In genomic region chr19:41551212-41551610, GRCh38 we compare ENCODE assay signal across 17 cellular contexts. TPM values are rescaled to one million over a fixed set of nuclear protein-coding genes. Genes with fewer than 3 reads are reported as not detected.
DNase-seq lines count a peak whose midpoint lies in the region; ATAC-seq lines count a peak whose summit lies in the region.
"Had no signal": no experiment of that assay in that cellular context is flagged by ENCODE, and none has a peak within 500 bp of the region (broad histone marks: within the 10 kb centered on the region; RNA-seq: fewer than 3 reads in every experiment).

No MANE protein-coding gene starts in this region.

- H3K27ac Mint-ChIP-seq in activated naive CD4-positive, alpha-beta T cell treated with anti-CD3 and anti-CD28 coated beads, Interleukin-2, amount 10 ng/mL, durations not matched to agents 7 days and 5 days, result peak overlapping the region; percentile 99
- H3K27ac Mint-ChIP-seq in T-helper 17 cell, result peak overlapping the region; percentile 99
- H3K27ac Mint-ChIP-seq in effector memory CD8-positive, alpha-beta T cell, result peak overlapping the region; percentile 93 to 97

- H3K4me3 Mint-ChIP-seq in activated naive CD4-positive, alpha-beta T cell treated with anti-CD3 and anti-CD28 coated beads, Interleukin-2, amount 10 ng/mL, durations not matched to agents 7 days and 5 days, result peak overlapping the region; percentile 100
- peak overlapping the region; percentile 93 for H3K4me3 Mint-ChIP-seq in T-helper 17 cell
- H3K4me3 Mint-ChIP-seq in effector memory CD8-positive, alpha-beta T cell, result peak overlapping the region; percentile 93 to 95

- 62% methylated on average over 9 of the region's 9 CpGs for WGBS in thymus

- DNase-seq in activated naive CD4-positive, alpha-beta T cell treated with anti-CD3 and anti-CD28 coated beads, Interleukin-2, amount 10 ng/mL, durations not matched to agents 7 days and 5 days, result no peak
- DNase-seq in activated naive CD4-positive, alpha-beta T cell treated with Interleukin-2 at 50 U/mL for 16 hours, result no peak
- DNase-seq in T-helper 17 cell (no peak), NOMO-1 treated with DMSO at 0.1 percent for 48 hours (lab: John Stamatoyannopoulos, UW; ENCODE audit: unreplicated experiment) (no peak), GDM1 (lab: John Stamatoyannopoulos, UW) (no peak)
- no peak for DNase-seq in effector memory CD8-positive, alpha-beta T cell
- DNase-seq: activated effector memory CD4-positive, alpha-beta T cell treated with Interleukin-2 at 50 U/mL for 16 hours; caudate nucleus; NCI-H1417; NCI-H446 treated with DMSO at 0.1 percent for 48 hours; nucleus accumbens; uterus had no signal

- H3K4me1 Mint-ChIP-seq in activated naive CD4-positive, alpha-beta T cell treated with anti-CD3 and anti-CD28 coated beads, Interleukin-2, amount 10 ng/mL, durations not matched to agents 7 days and 5 days, result peaks cover 60% of the 10 kb centered on the region
- peaks cover 60% of the 10 kb centered on the region for H3K4me1 Mint-ChIP-seq in T-helper 17 cell
- peaks cover 61 to 70% of the 10 kb centered on the region in 2 donors for H3K4me1 Mint-ChIP-seq in effector memory CD8-positive, alpha-beta T cell (ENCODE audit: low read depth in 2 of 2)

- H3K4me1 ChIP-seq in thymus (ENCODE audit: control insufficient read depth, insufficient read depth, low read length), result peaks cover 28% of the 10 kb centered on the region
- H3K4me1 ChIP-seq: uterus had no signal

- no peaks in the 10 kb centered on the region for H3K27me3 Mint-ChIP-seq in activated naive CD4-positive, alpha-beta T cell treated with anti-CD3 and anti-CD28 coated beads, Interleukin-2, amount 10 ng/mL, durations not matched to agents 7 days and 5 days
- H3K27me3 Mint-ChIP-seq in T-helper 17 cell, result no peaks in the 10 kb centered on the region
- H3K27me3 Mint-ChIP-seq in effector memory CD8-positive, alpha-beta T cell, result no peaks in the 10 kb centered on the region

- CTCF ChIA-PET in activated naive CD4-positive, alpha-beta T cell treated with anti-CD3 and anti-CD28 coated beads, Interleukin-2, amount 10 ng/mL, durations not matched to agents 7 days and 5 days (lab: Charles Lee), result interaction anchor here (1.8 kb wide), 1 partner anchor 12 kb away, joined by 8 read pairs; no protein-coding TSS in a partner anchor

- H3K27me3 ChIP-seq in thymus (ENCODE audit: control insufficient read depth, insufficient read depth), result no peaks in the 10 kb centered on the region
- H3K27me3 ChIP-seq: hepatocyte, uterus had no signal

- peak overlapping the region; percentile 85 for H3K27ac ChIP-seq in thymus (ENCODE audit: low read depth)
- H3K27ac ChIP-seq: hepatocyte had no signal

- peak overlapping the region; percentile 57 for H3K4me3 ChIP-seq in thymus (ENCODE audit: low read length)
- H3K4me3 ChIP-seq: hepatocyte, uterus had no signal

- H3K9me3 ChIP-seq in T-helper 17 cell (ENCODE audit: control insufficient read depth, low read length, poor library complexity, severe bottlenecking), result no peaks in the 10 kb centered on the region
- H3K9me3 ChIP-seq in thymus (ENCODE audit: control insufficient read depth), result no peaks in the 10 kb centered on the region
- H3K9me3 ChIP-seq: uterus had no signal

- H3K36me3 Mint-ChIP-seq in activated naive CD4-positive, alpha-beta T cell treated with anti-CD3 and anti-CD28 coated beads, Interleukin-2, amount 10 ng/mL, durations not matched to agents 7 days and 5 days, result peaks cover 63% of the 10 kb centered on the region
- peaks cover 18% of the 10 kb centered on the region for H3K36me3 Mint-ChIP-seq in T-helper 17 cell (ENCODE audit: low read depth)
- peaks cover 63% of the 10 kb centered on the region for H3K36me3 Mint-ChIP-seq in effector memory CD8-positive, alpha-beta T cell (ENCODE audit: insufficient read depth)

- no peaks in the 10 kb centered on the region for H3K9me3 Mint-ChIP-seq in activated naive CD4-positive, alpha-beta T cell treated with anti-CD3 and anti-CD28 coated beads, Interleukin-2, amount 10 ng/mL, durations not matched to agents 7 days and 5 days
- no peaks in the 10 kb centered on the region for H3K9me3 Mint-ChIP-seq in effector memory CD8-positive, alpha-beta T cell

- ATAC-seq in T-helper 17 cell, result no peak
- ATAC-seq in effector memory CD8-positive, alpha-beta T cell (replicated peaks), result no peak
- ATAC-seq in GM19035 (IDR thresholded peaks at IDR 0.05; ENCODE audit: unreplicated experiment), result no peak

- H3K36me3 ChIP-seq in thymus (ENCODE audit: control insufficient read depth, insufficient read depth), result no peaks in the 10 kb centered on the region
- H3K36me3 ChIP-seq: uterus had no signal

RNA-seq across cellular contexts. Expression of gene CEACAM21, which starts 24.8 kb away (rescaled TPM):
- 10 to 100 TPM; 40.5 to 44.4 TPM for total RNA-seq in T-helper 17 cell
- polyA plus RNA-seq in thymus, result 11.0 TPM
- total RNA-seq: Daoy, epithelial cell of proximal tubule had no signal
- polyA plus RNA-seq: hepatocyte had no signal
